In genomic region chr9:135612981-135613910, GRCh38 we compare ENCODE assay signal across 24 cellular contexts. TPM values are rescaled to one million over a fixed set of nuclear protein-coding genes. Genes with fewer than 3 reads are reported as not detected.
DNase-seq lines count a peak whose midpoint lies in the region; ATAC-seq and TF ChIP-seq lines count a peak whose summit lies in the region.
"Had no signal": no experiment of that assay in that cellular context is flagged by ENCODE, and none has a peak within 500 bp of the region (broad histone marks: within the 10 kb centered on the region; RNA-seq: fewer than 3 reads in every experiment).

No MANE protein-coding gene starts in this region.

- no peak for TF ChIP-seq POLR2A in Peyer's patch (IDR thresholded peaks at IDR 0.05)

- intact Hi-C loops in activated CD4-positive, alpha-beta T cell treated with anti-CD3 and anti-CD28 coated beads for 36 hours (cut with DNase I, micrococcal nuclease) = no loop called here

- H3K27me3 ChIP-seq in BLaER1 = no peaks in the 10 kb centered on the region
- H3K27me3 ChIP-seq in Peyer's patch = no peaks in the 10 kb centered on the region
- H3K27me3 ChIP-seq in osteoblast (ENCODE audit: insufficient read depth, low read length) = peaks cover 2% of the 10 kb centered on the region

- POLR2A ChIA-PET in activated CD4-positive, alpha-beta T cell treated with anti-CD3 and anti-CD28 coated beads for 36 hours (lab: Charles Lee) = no interaction called here

- H4K20me1 ChIP-seq in BLaER1 (no peaks in the 10 kb centered on the region), osteoblast (ENCODE audit: insufficient read depth, low read length) (no peaks in the 10 kb centered on the region)

- H3K4me1 ChIP-seq in BLaER1 (peaks cover 36% of the 10 kb centered on the region), Peyer's patch (no peaks in the 10 kb centered on the region), osteoblast (ENCODE audit: insufficient read depth, low read length) (no peaks in the 10 kb centered on the region)
- H3K4me1 ChIP-seq: Caco-2 had no signal

- no peaks in the 10 kb centered on the region for H3K9me3 ChIP-seq in BLaER1
- H3K9me3 ChIP-seq in Peyer's patch = no peaks in the 10 kb centered on the region
- H3K9me3 ChIP-seq in osteoblast (ENCODE audit: low read depth, low read length) = no peaks in the 10 kb centered on the region
- H3K9me3 ChIP-seq: Caco-2 had no signal

- no peak overlapping the region for H3K4me3 ChIP-seq in BLaER1
- no peak overlapping the region for H3K4me3 ChIP-seq in Peyer's patch
- H3K4me3 ChIP-seq in osteoblast (ENCODE audit: insufficient read depth, low read length) = no peak overlapping the region

- H3K27me3 Mint-ChIP-seq in activated CD4-positive, alpha-beta T cell treated with anti-CD3 and anti-CD28 coated beads for 36 hours = peaks cover 2% of the 10 kb centered on the region

- no peaks in the 10 kb centered on the region for H3K36me3 Mint-ChIP-seq in activated CD4-positive, alpha-beta T cell treated with anti-CD3 and anti-CD28 coated beads for 36 hours (ENCODE audit: low read depth)

- H3K79me2 ChIP-seq in osteoblast (ENCODE audit: insufficient read depth, low read length) = no peaks in the 10 kb centered on the region

- CTCF ChIA-PET in activated CD4-positive, alpha-beta T cell treated with anti-CD3 and anti-CD28 coated beads for 36 hours (lab: Charles Lee) = no interaction called here

- peak overlapping the region; percentile 44; the same call in 1 of the 2 replicates for H3K27ac ChIP-seq in BLaER1
- H3K27ac ChIP-seq in Peyer's patch = no peak overlapping the region
- H3K27ac ChIP-seq in osteoblast (ENCODE audit: low read depth, low read length) = no peak overlapping the region
- H3K27ac ChIP-seq in substantia nigra (ENCODE audit: low read depth, low read length, poor library complexity, severe bottlenecking) = no peak overlapping the region
- H3K27ac ChIP-seq: KMS-11 had no signal

- H2AFZ ChIP-seq in osteoblast (ENCODE audit: low read length) = no peak overlapping the region

- no peak overlapping the region for H3K9ac ChIP-seq in BLaER1
- H3K9ac ChIP-seq: KMS-11 had no signal

- H3K27ac Mint-ChIP-seq in activated CD4-positive, alpha-beta T cell treated with anti-CD3 and anti-CD28 coated beads for 36 hours = no peak overlapping the region
- H3K27ac Mint-ChIP-seq: CD4-positive, alpha-beta T cell; HFFc6 had no signal

- DNase-seq in D341Med (ENCODE audit: low spot score) = peak; percentile 29
- DNase-seq in Peyer's patch = peak in 2 of 3 donors; percentile 0 to 35
- DNase-seq in osteoblast (ENCODE audit: insufficient read length, low spot score, missing footprints) = peak; percentile 58
- no peak for DNase-seq in substantia nigra (lab: John Stamatoyannopoulos, UW)
- no peak for DNase-seq in activated CD4-positive, alpha-beta T cell treated with anti-CD3 and anti-CD28 coated beads for 36 hours
- DNase-seq: ACHN; AML-193; Caco-2; CD4-positive, alpha-beta T cell; DMS153; HFFc6; NCI-H1417 treated with DMSO at 0.1 percent for 48 hours; NCI-H1930; NCI-H226; NCI-H69; OCI-M1; SIG-M5 had no signal

- H3K4me2 ChIP-seq in BLaER1 = peak overlapping the region; percentile 72
- H3K4me2 ChIP-seq in osteoblast (ENCODE audit: insufficient read depth, low read length) = no peak overlapping the region
- H3K4me2 ChIP-seq: KMS-11 had no signal

- H3K36me3 ChIP-seq in BLaER1 (no peaks in the 10 kb centered on the region), Peyer's patch (no peaks in the 10 kb centered on the region), osteoblast (ENCODE audit: insufficient read depth, low read length) (no peaks in the 10 kb centered on the region)

- H3K9me3 Mint-ChIP-seq in activated CD4-positive, alpha-beta T cell treated with anti-CD3 and anti-CD28 coated beads for 36 hours (ENCODE audit: low read depth) = no peaks in the 10 kb centered on the region
- H3K9me3 Mint-ChIP-seq: CD4-positive, alpha-beta T cell had no signal

- H3K4me1 Mint-ChIP-seq in activated CD4-positive, alpha-beta T cell treated with anti-CD3 and anti-CD28 coated beads for 36 hours = no peaks in the 10 kb centered on the region

- no peak overlapping the region for H3K4me3 Mint-ChIP-seq in activated CD4-positive, alpha-beta T cell treated with anti-CD3 and anti-CD28 coated beads for 36 hours
- H3K4me3 Mint-ChIP-seq: CD4-positive, alpha-beta T cell; HFFc6 had no signal

- ATAC-seq in HG03442 (IDR thresholded peaks at IDR 0.05; ENCODE audit: unreplicated experiment) = no peak
- ATAC-seq in activated CD4-positive, alpha-beta T cell treated with anti-CD3 and anti-CD28 coated beads for 36 hours = no peak

- TF ChIP-seq CTCF in Peyer's patch (IDR thresholded peaks at IDR 0.05) (no peak), osteoblast (IDR thresholded peaks at IDR 0.05; ENCODE audit: extremely low read depth, low read depth, low read length) (no peak)

RNA-seq across cellular contexts. Expression of gene GLT6D1, which starts 26.1 kb away (rescaled TPM):
- total RNA-seq in Peyer's patch (not detected), osteoblast (not detected in 2 replicates)
- not detected for total RNA-seq in activated CD4-positive, alpha-beta T cell treated with anti-CD3 and anti-CD28 coated beads for 36 hours
- total RNA-seq: Caco-2; CD4-positive, alpha-beta T cell; H4; HFFc6; HT-29; RPMI7951; T-helper 1 cell treated with Interleukin-12 subunit alpha and Interleukin-12 subunit beta and Interleukin-4 antibody, amounts not matched to agents 30 ng/mL and 1 ng/mL, for 36 hours had no signal

RNA-seq across cellular contexts. Expression of gene LCN9, which starts 49.9 kb away (rescaled TPM):
- total RNA-seq in Peyer's patch (not detected), osteoblast (not detected in 2 replicates)
- total RNA-seq in activated CD4-positive, alpha-beta T cell treated with anti-CD3 and anti-CD28 coated beads for 36 hours = not detected
- total RNA-seq: Caco-2; CD4-positive, alpha-beta T cell; H4; HFFc6; HT-29; RPMI7951; T-helper 1 cell treated with Interleukin-12 subunit alpha and Interleukin-12 subunit beta and Interleukin-4 antibody, amounts not matched to agents 30 ng/mL and 1 ng/mL, for 36 hours had no signal

RNA-seq across cellular contexts. Expression of gene PAEP, which starts 51.7 kb away (rescaled TPM):
- total RNA-seq in Peyer's patch (not detected), osteoblast (not detected in 2 replicates)
- total RNA-seq in activated CD4-positive, alpha-beta T cell treated with anti-CD3 and anti-CD28 coated beads for 36 hours = not detected
- total RNA-seq: Caco-2; CD4-positive, alpha-beta T cell; HFFc6; HT-29; RPMI7951; T-helper 1 cell treated with Interleukin-12 subunit alpha and Interleukin-12 subunit beta and Interleukin-4 antibody, amounts not matched to agents 30 ng/mL and 1 ng/mL, for 36 hours had no signal

Comparison
In these comparisons a context has a peak if more than half of its experiments do, and no peak if none do; other contexts are left out.
1. DNase-seq: peak in D341Med (single experiment), Peyer's patch (2 of 3) and osteoblast (single experiment); none in substantia nigra (0 of 49) and activated CD4-positive, alpha-beta T cell treated with anti-CD3 and anti-CD28 coated beads for 36 hours (single experiment).